25 cellular contexts compared by ENCODE assay signal in genomic region chr3:94291686-94292085, GRCh38.
"Had no signal": no experiment of that assay in that cellular context is flagged by ENCODE, and none has a peak within 500 bp of the region (broad histone marks: within the 10 kb centered on the region; RNA-seq: fewer than 3 reads in every experiment).

No MANE protein-coding gene starts in this region.

- H3K27ac ChIP-seq: ascending aorta, breast epithelium, SJSA1 had no signal

- H3K36me3 ChIP-seq: ascending aorta, breast epithelium, SJSA1 had no signal

- H3K27me3 ChIP-seq: ascending aorta, breast epithelium, SJSA1 had no signal

- H3K4me3 ChIP-seq: ascending aorta, breast epithelium, K562, SJSA1 had no signal

- DNase-seq: activated CD4-positive, alpha-beta T cell treated with anti-CD3 and anti-CD28 coated beads for 4 hours; activated CD4-positive, alpha-beta T cell treated with anti-CD3 and anti-CD28 coated beads, Interleukin-2, amount 50 U/mL, for 4 hours; activated CD8-positive, alpha-beta memory T cell treated with anti-CD3 and anti-CD28 coated beads, Interleukin-2, amount 50 U/mL, for 48 hours; activated CD8-positive, alpha-beta T cell treated with anti-CD3 and anti-CD28 coated beads, Interleukin-2, amount 10 ng/mL, durations not matched to agents 7 days and 5 days; activated naive CD4-positive, alpha-beta T cell; activated T-cell treated with anti-CD3 and anti-CD28 coated beads, Interleukin-2, amount 50 U/mL, for 1 hour; amniotic stem cell; caudate nucleus; Kasumi-1; NCI-H1092 treated with DMSO at 0.1 percent for 48 hours; NCI-H1417 treated with DMSO at 0.1 percent for 48 hours; NCI-H1694; NCI-H2029; NCI-H2107; NCI-H510A treated with DMSO at 0.1 percent for 48 hours; NCI-H69; NK-92 treated with Interleukin-12 subunit alpha and Interleukin-12 subunit beta, amount 100 ng/mL, for 24 hours; OCI-M1; SHP77 had no signal

- ATAC-seq: activated CD4-positive, CD25-positive, alpha-beta regulatory T cell treated with anti-CD3 and anti-CD28 coated beads, Interleukin-2, amount 50 U/mL, for 24 hours; activated CD8-positive, alpha-beta T cell treated with anti-CD3 and anti-CD28 coated beads, Interleukin-2, amount 10 ng/mL, durations not matched to agents 7 days and 5 days; K562; Panc1 had no signal

- H3K4me1 ChIP-seq: ascending aorta, breast epithelium had no signal

- H3K9me3 ChIP-seq: ascending aorta, breast epithelium, SJSA1 had no signal
